In genomic region chr11:124643605-124644425, GRCh38 we compare ENCODE assay signal across 12 cellular contexts. TPM values are rescaled to one million over a fixed set of nuclear protein-coding genes. Genes with fewer than 3 reads are reported as not detected.
DNase-seq lines count a peak whose midpoint lies in the region; ATAC-seq and TF ChIP-seq lines count a peak whose summit lies in the region.
"Had no signal": no experiment of that assay in that cellular context is flagged by ENCODE, and none has a peak within 500 bp of the region (broad histone marks: within the 10 kb centered on the region; RNA-seq: fewer than 3 reads in every experiment).

No MANE protein-coding gene starts in this region.

- no peak overlapping the region for H3K4me3 ChIP-seq in OCI-LY3 (ENCODE audit: low read length)
- no peak overlapping the region for H3K4me3 ChIP-seq in epithelial cell of esophagus (ENCODE audit: low read length)
- no peak overlapping the region for H3K4me3 ChIP-seq in skeletal muscle cell (ENCODE audit: low read depth, low read length)

- peak; percentile 97 for DNase-seq in GF-D8 (lab: John Stamatoyannopoulos, UW)
- peak; percentile 62 for DNase-seq in epithelial cell of esophagus (ENCODE audit: low read depth)
- DNase-seq in skeletal muscle cell (ENCODE audit: low read depth) = peak; percentile 88
- no peak for DNase-seq in activated naive CD4-positive, alpha-beta T cell treated with Interleukin-2 at 50 U/mL for 16 hours
- no peak for DNase-seq in activated CD4-positive, alpha-beta T cell treated with anti-CD3 and anti-CD28 coated beads for 36 hours
- DNase-seq: stimulated activated naive CD8-positive, alpha-beta T cell treated with anti-CD3 and anti-CD28 coated beads, Interleukin-15, amount 100 ng/mL, for 72 hours had no signal

- no peak overlapping the region for H3K27ac ChIP-seq in OCI-LY3 (ENCODE audit: low read length)

- no peaks in the 10 kb centered on the region for H3K9me3 Mint-ChIP-seq in activated CD4-positive, alpha-beta T cell treated with anti-CD3 and anti-CD28 coated beads for 36 hours (ENCODE audit: low read depth)
- H3K9me3 Mint-ChIP-seq: activated CD4-positive, alpha-beta memory T cell treated with anti-CD3 and anti-CD28 coated beads, Interleukin-2, amount 10 ng/mL, durations not matched to agents 7 days and 5 days; stimulated activated naive CD8-positive, alpha-beta T cell treated with anti-CD3 and anti-CD28 coated beads, Interleukin-15, amount 100 ng/mL, for 72 hours had no signal

- ATAC-seq in HG02885 (IDR thresholded peaks at IDR 0.05; ENCODE audit: poor library complexity, unreplicated experiment) (no peak), GM18505 (IDR thresholded peaks at IDR 0.05; ENCODE audit: unreplicated experiment) (no peak)
- ATAC-seq in activated CD4-positive, alpha-beta T cell treated with anti-CD3 and anti-CD28 coated beads for 36 hours = no peak
- ATAC-seq: stimulated activated naive CD8-positive, alpha-beta T cell treated with anti-CD3 and anti-CD28 coated beads, Interleukin-15, amount 100 ng/mL, for 72 hours had no signal

- no peak for TF ChIP-seq POLR2A in GM18505 (IDR thresholded peaks at IDR 0.05; ENCODE audit: borderline replicate concordance, extremely low read depth, insufficient read depth, insufficient read length)

- peaks cover 3% of the 10 kb centered on the region for H3K4me1 Mint-ChIP-seq in activated CD4-positive, alpha-beta T cell treated with anti-CD3 and anti-CD28 coated beads for 36 hours
- H3K4me1 Mint-ChIP-seq: activated CD4-positive, alpha-beta memory T cell treated with anti-CD3 and anti-CD28 coated beads, Interleukin-2, amount 10 ng/mL, durations not matched to agents 7 days and 5 days; stimulated activated naive CD8-positive, alpha-beta T cell treated with anti-CD3 and anti-CD28 coated beads, Interleukin-15, amount 100 ng/mL, for 72 hours had no signal

- no peak for TF ChIP-seq CTCF in OCI-LY3 (IDR thresholded peaks at IDR 0.05; ENCODE audit: low read depth, low read length)
- TF ChIP-seq CTCF in epithelial cell of esophagus (IDR thresholded peaks at IDR 0.05; ENCODE audit: insufficient read depth, low read depth, low read length, missing control alignments) = no peak

- peak overlapping the region; percentile 94 for H3K4me2 ChIP-seq in OCI-LY3 (ENCODE audit: low read length)

- no peak overlapping the region for H3K9ac ChIP-seq in OCI-LY3 (ENCODE audit: low read length)

- no peak overlapping the region for H2AFZ ChIP-seq in OCI-LY3 (ENCODE audit: low read depth, low read length)

- no peak overlapping the region for H3K27ac Mint-ChIP-seq in activated CD4-positive, alpha-beta T cell treated with anti-CD3 and anti-CD28 coated beads for 36 hours
- H3K27ac Mint-ChIP-seq: activated CD4-positive, alpha-beta memory T cell treated with anti-CD3 and anti-CD28 coated beads, Interleukin-2, amount 10 ng/mL, durations not matched to agents 7 days and 5 days had no signal

- peaks cover 5% of the 10 kb centered on the region for H3K36me3 ChIP-seq in OCI-LY3 (replicated peaks; ENCODE audit: low read depth, low read length)

- intact Hi-C loops in activated CD4-positive, alpha-beta T cell treated with anti-CD3 and anti-CD28 coated beads for 36 hours (cut with DNase I, micrococcal nuclease) = loop anchor here (1.0 to 2.0 kb wide), 5 partner anchors 27 to 223 kb away; no protein-coding TSS in a partner anchor

- H3K79me2 ChIP-seq in OCI-LY3 (ENCODE audit: low read length) = no peaks in the 10 kb centered on the region

- H3K9me3 ChIP-seq in OCI-LY3 (ENCODE audit: insufficient read depth, low read length) = no peaks in the 10 kb centered on the region

- H3K27me3 ChIP-seq in OCI-LY3 (ENCODE audit: low read depth, low read length) = no peaks in the 10 kb centered on the region

- CTCF ChIA-PET in activated CD4-positive, alpha-beta T cell treated with anti-CD3 and anti-CD28 coated beads for 36 hours (lab: Charles Lee) = interaction anchor here (1.0 to 2.4 kb wide), 8 partner anchors 8 to 222 kb away, joined by 3 to 7 read pairs (median 6); no protein-coding TSS in a partner anchor

- peaks cover 2% of the 10 kb centered on the region for H3K36me3 Mint-ChIP-seq in activated CD4-positive, alpha-beta T cell treated with anti-CD3 and anti-CD28 coated beads for 36 hours (ENCODE audit: low read depth)

- H3K27me3 Mint-ChIP-seq in activated CD4-positive, alpha-beta T cell treated with anti-CD3 and anti-CD28 coated beads for 36 hours = no peaks in the 10 kb centered on the region
- H3K27me3 Mint-ChIP-seq: activated CD4-positive, alpha-beta memory T cell treated with anti-CD3 and anti-CD28 coated beads, Interleukin-2, amount 10 ng/mL, durations not matched to agents 7 days and 5 days; stimulated activated naive CD8-positive, alpha-beta T cell treated with anti-CD3 and anti-CD28 coated beads, Interleukin-15, amount 100 ng/mL, for 72 hours had no signal

- H4K20me1 ChIP-seq in OCI-LY3 (ENCODE audit: insufficient read depth, low read length) = no peaks in the 10 kb centered on the region

- POLR2A ChIA-PET in activated CD4-positive, alpha-beta T cell treated with anti-CD3 and anti-CD28 coated beads for 36 hours (lab: Charles Lee) = interaction anchor here (0.6 kb wide), 1 partner anchor 1660 kb away, joined by 3 read pairs; the partner anchor contains the start of gene DCPS

- H3K4me1 ChIP-seq in OCI-LY3 (ENCODE audit: low read length) = peaks cover 24% of the 10 kb centered on the region

- H3K4me3 Mint-ChIP-seq in activated CD4-positive, alpha-beta T cell treated with anti-CD3 and anti-CD28 coated beads for 36 hours = no peak overlapping the region
- H3K4me3 Mint-ChIP-seq: activated CD4-positive, alpha-beta memory T cell treated with anti-CD3 and anti-CD28 coated beads, Interleukin-2, amount 10 ng/mL, durations not matched to agents 7 days and 5 days; stimulated activated naive CD8-positive, alpha-beta T cell treated with anti-CD3 and anti-CD28 coated beads, Interleukin-15, amount 100 ng/mL, for 72 hours had no signal

RNA-seq across cellular contexts. Expression of gene TBRG1, which starts 21.2 kb away (rescaled TPM):
- total RNA-seq in activated CD4-positive, alpha-beta T cell treated with anti-CD3 and anti-CD28 coated beads for 36 hours = 10 to 100 TPM; 29.6 to 40.6 TPM

RNA-seq across cellular contexts. Expression of gene SIAE, which starts 29.7 kb away (rescaled TPM):
- total RNA-seq in activated CD4-positive, alpha-beta T cell treated with anti-CD3 and anti-CD28 coated beads for 36 hours = 10 to 100 TPM in 1 of 2 experiments, 1 to 10 TPM in 1; 9.4 to 12.2 TPM

RNA-seq across cellular contexts. Expression of gene SPA17, which starts 29.9 kb away (rescaled TPM):
- total RNA-seq in activated CD4-positive, alpha-beta T cell treated with anti-CD3 and anti-CD28 coated beads for 36 hours = 1 to 10 TPM; 3.9 to 4.7 TPM

RNA-seq across cellular contexts. Expression of gene PANX3, which starts 32.6 kb away (rescaled TPM):
- total RNA-seq in activated CD4-positive, alpha-beta T cell treated with anti-CD3 and anti-CD28 coated beads for 36 hours = not detected
- total RNA-seq: activated CD4-positive, alpha-beta memory T cell treated with anti-CD3 and anti-CD28 coated beads, Interleukin-2, amount 10 ng/mL, durations not matched to agents 7 days and 5 days; glomerular endothelial cell; Right ventricle myocardium inferior had no signal

Comparison
In these comparisons a context has a peak if more than half of its experiments do, and no peak if none do; other contexts are left out.
1. DNase-seq: peak in GF-D8 (single experiment), epithelial cell of esophagus (single experiment) and skeletal muscle cell (single experiment); none in activated naive CD4-positive, alpha-beta T cell treated with Interleukin-2 at 50 U/mL for 16 hours (single experiment) and activated CD4-positive, alpha-beta T cell treated with anti-CD3 and anti-CD28 coated beads for 36 hours (single experiment).